14 cellular contexts compared by ENCODE assay signal in genomic region chr3:190504354-190505125, GRCh38. TPM values are rescaled to one million over a fixed set of nuclear protein-coding genes. Genes with fewer than 3 reads are reported as not detected.
DNase-seq lines count a peak whose midpoint lies in the region; ATAC-seq and TF ChIP-seq lines count a peak whose summit lies in the region.
"Had no signal": no experiment of that assay in that cellular context is flagged by ENCODE, and none has a peak within 500 bp of the region (broad histone marks: within the 10 kb centered on the region; RNA-seq: fewer than 3 reads in every experiment).

No MANE protein-coding gene starts in this region.

- intact Hi-C loops in heart right ventricle (cut with DNase I): loop anchor here in 1 of 10 donors (10.0 kb wide), 1 partner anchor 80 kb away; no protein-coding TSS in a partner anchor
- intact Hi-C loops in Caco-2 (cut with micrococcal nuclease; ENCODE audit: unreplicated experiment): loop anchor here (1.0 kb wide), 1 partner anchor 9 kb away; no protein-coding TSS in a partner anchor

- H3K9me3 ChIP-seq in SK-N-MC (ENCODE audit: low read depth, low read length): no peaks in the 10 kb centered on the region
- H3K9me3 ChIP-seq in heart right ventricle: no peaks in the 10 kb centered on the region
- no peaks in the 10 kb centered on the region for H3K9me3 ChIP-seq in Caco-2

- H3K27ac ChIP-seq in 22Rv1 (no peak overlapping the region), SK-N-MC (no peak overlapping the region), heart right ventricle (peak overlapping the region in 3 of 10 donors; percentile 9 to 45 (median 33))

- DNase-seq in HT-29 (ENCODE audit: low spot score) (peak; percentile 7), SK-N-MC (ENCODE audit: low read depth, low spot score) (peak; percentile 91), heart right ventricle (no peak), activated gamma-delta T cell (lab: John Stamatoyannopoulos, UW) (no peak), DMS114 treated with DMSO at 0.1 percent for 48 hours (lab: John Stamatoyannopoulos, UW; ENCODE audit: unreplicated experiment) (no peak), Caco-2 (no peak)
- DNase-seq: activated B cell treated with CpG ODN at 0.5 μM for 24 hours; NCI-H446; stimulated activated CD4-positive, alpha-beta T cell treated with anti-CD3 and anti-CD28 coated beads, Interleukin-4, amount 100 ng/mL, for 4 hours had no signal

- CTCF ChIA-PET in Caco-2 (lab: Charles Lee): interaction anchor here (0.6 to 2.0 kb wide), 2 partner anchors 9 to 80 kb away, joined by 3 to 8 read pairs; partner anchors contain the start of gene IL1RAP

- no peaks in the 10 kb centered on the region for H3K27me3 ChIP-seq in heart right ventricle
- H3K27me3 ChIP-seq in Caco-2 (replicated peaks; ENCODE audit: control insufficient read depth, insufficient read depth, low read length): no peaks in the 10 kb centered on the region

- H3K9me3 Mint-ChIP-seq in Caco-2 (ENCODE audit: unreplicated experiment): no peaks in the 10 kb centered on the region
- H3K9me3 Mint-ChIP-seq: activated B cell treated with CpG ODN at 0.5 μM for 24 hours; activated naive CD4-positive, alpha-beta T cell treated with anti-CD3 and anti-CD28 coated beads, Interleukin-2, amount 50 U/mL, for 24 hours had no signal

- H3K36me3 ChIP-seq in SK-N-MC (ENCODE audit: insufficient read depth, low read length): no peaks in the 10 kb centered on the region
- no peaks in the 10 kb centered on the region for H3K36me3 ChIP-seq in heart right ventricle
- no peaks in the 10 kb centered on the region for H3K36me3 ChIP-seq in Caco-2 (ENCODE audit: control insufficient read depth, insufficient read depth, low read length)

- TF ChIP-seq CTCF in 22Rv1 (IDR thresholded peaks at IDR 0.05) (peak; percentile 37), heart right ventricle (IDR thresholded peaks at IDR 0.05) (peak in 3 of 9 donors; percentile 11 to 31 (median 31)), Caco-2 (IDR thresholded peaks at IDR 0.05; ENCODE audit: insufficient read depth in 1 of 2, low read depth in 1 of 2, low read length in 1 of 2, severe bottlenecking in 1 of 2, unreplicated experiment in 1 of 2) (no peak)

- H3K9ac ChIP-seq in SK-N-MC (ENCODE audit: insufficient read length): no peak overlapping the region

- POLR2A ChIA-PET in Caco-2 (lab: Charles Lee): no interaction called here

- peak in 6 of 8 donors; percentile 21 to 74 (median 54) for ATAC-seq in heart right ventricle
- ATAC-seq in HG03378 (IDR thresholded peaks at IDR 0.05; ENCODE audit: unreplicated experiment): no peak

- H3K27me3 Mint-ChIP-seq in Caco-2 (ENCODE audit: insufficient read depth, unreplicated experiment): no peaks in the 10 kb centered on the region

- H3K4me3 ChIP-seq in SK-N-MC (no peak overlapping the region), heart right ventricle (no peak overlapping the region), Caco-2 (ENCODE audit: low read depth, low read length) (no peak overlapping the region)

- WGBS in heart right ventricle, 2 donors: 52 to 53% methylated on average over 4 of the region's 4 CpGs

- no peaks in the 10 kb centered on the region for H3K36me3 Mint-ChIP-seq in Caco-2 (ENCODE audit: insufficient read depth, unreplicated experiment)
- H3K36me3 Mint-ChIP-seq: activated naive CD4-positive, alpha-beta T cell treated with anti-CD3 and anti-CD28 coated beads, Interleukin-2, amount 50 U/mL, for 24 hours had no signal

- H3K4me1 ChIP-seq in heart right ventricle (peaks cover 0 to 18% (median 0%) of the 10 kb centered on the region in 9 donors), Caco-2 (peaks cover 28% of the 10 kb centered on the region)

- BruUV-seq in Caco-2 (replicated peaks; lab: Mats Ljungman, UMichigan): no TSS peak

- no peak overlapping the region for H3K4me3 Mint-ChIP-seq in Caco-2 (ENCODE audit: unreplicated experiment)
- H3K4me3 Mint-ChIP-seq: activated B cell treated with CpG ODN at 0.5 μM for 24 hours; activated naive CD4-positive, alpha-beta T cell treated with anti-CD3 and anti-CD28 coated beads, Interleukin-2, amount 50 U/mL, for 24 hours had no signal

- H3K4me1 Mint-ChIP-seq in Caco-2 (ENCODE audit: low read depth, unreplicated experiment): peaks cover 16% of the 10 kb centered on the region
- H3K4me1 Mint-ChIP-seq: activated B cell treated with CpG ODN at 0.5 μM for 24 hours; activated naive CD4-positive, alpha-beta T cell treated with anti-CD3 and anti-CD28 coated beads, Interleukin-2, amount 50 U/mL, for 24 hours had no signal

- no peak overlapping the region for H3K27ac Mint-ChIP-seq in Caco-2 (ENCODE audit: unreplicated experiment)
- H3K27ac Mint-ChIP-seq: activated B cell treated with CpG ODN at 0.5 μM for 24 hours; activated naive CD4-positive, alpha-beta T cell treated with anti-CD3 and anti-CD28 coated beads, Interleukin-2, amount 50 U/mL, for 24 hours had no signal

RNA-seq across cellular contexts. Expression of gene IL1RAP, which starts 9.3 kb away (rescaled TPM):
- total RNA-seq in HT-29 (2014; rRNA removed; shearing (Covaris generic)): 3.5 and 6.0 TPM in 2 replicates
- total RNA-seq in heart right ventricle: 10 to 100 TPM in 4 of 10 donors, 1 to 10 TPM in 6; 3.9 to 11.9 (median 8.7) TPM
- polyA plus RNA-seq in heart right ventricle: 1 to 10 TPM; 2.1 to 5.9 TPM
- 5.1 and 6.2 TPM in 2 replicates for total RNA-seq in Caco-2 (2022)

RNA-seq across cellular contexts. Expression of gene TMEM207, which starts 54.8 kb away (rescaled TPM):
- total RNA-seq in HT-29 (2014; rRNA removed; shearing (Covaris generic)): not detected in 2 replicates
- total RNA-seq in heart right ventricle: not detected
- polyA plus RNA-seq in heart right ventricle: not detected
- total RNA-seq in Caco-2 (2022): 0.65 TPM in 1 of 2 replicates, not detected in the other
- total RNA-seq: activated B cell treated with CpG ODN at 0.5 μM for 24 hours had no signal
- polyA plus RNA-seq: BJ, esophagus had no signal

Comparison
In these comparisons a context has a peak if more than half of its experiments do, and no peak if none do; other contexts are left out.
1. DNase-seq: peak in HT-29 (single experiment) and SK-N-MC (single experiment); none in heart right ventricle (0 of 2), activated gamma-delta T cell (single experiment), DMS114 treated with DMSO at 0.1 percent for 48 hours (single experiment) and Caco-2 (0 of 2).